ENCODE assay signal across 31 cellular contexts in genomic region chr7:16546921-16547505, GRCh38. TPM values are rescaled to one million over a fixed set of nuclear protein-coding genes. Genes with fewer than 3 reads are reported as not detected.
"Had no signal": no experiment of that assay in that cellular context is flagged by ENCODE, and none has a peak within 500 bp of the region (broad histone marks: within the 10 kb centered on the region; RNA-seq: fewer than 3 reads in every experiment).

No MANE protein-coding gene starts in this region.

- H3K4me1 Mint-ChIP-seq: memory B cell, nephron, neural progenitor cell had no signal

- ATAC-seq: esophagus mucosa, gastrocnemius medialis, psoas muscle, right cardiac atrium had no signal

- H3K4me2 ChIP-seq: neural progenitor cell had no signal

- H3K4me3 ChIP-seq: colonic mucosa, gastrocnemius medialis, lung, neural progenitor cell, psoas muscle, skin epidermis, spleen, thoracic aorta, tibial nerve had no signal

- H3K4me3 Mint-ChIP-seq: dendritic cell treated with granulocyte-macrophage colony-stimulating factor and Interleukin-4, amounts not matched to agents 40 ng/mL and 50 ng/mL, for 4 days; endodermal cell; memory B cell; nephron; neural progenitor cell had no signal

- H3K27me3 Mint-ChIP-seq: dendritic cell treated with granulocyte-macrophage colony-stimulating factor and Interleukin-4, amounts not matched to agents 40 ng/mL and 50 ng/mL, for 4 days had no signal

- H3K9me3 Mint-ChIP-seq: dendritic cell treated with granulocyte-macrophage colony-stimulating factor and Interleukin-4, amounts not matched to agents 40 ng/mL and 50 ng/mL, for 4 days; endodermal cell; memory B cell; nephron; neural progenitor cell had no signal

- H3K36me3 Mint-ChIP-seq: memory B cell, neural progenitor cell had no signal

- H3K27ac Mint-ChIP-seq: dendritic cell treated with granulocyte-macrophage colony-stimulating factor and Interleukin-4, amounts not matched to agents 40 ng/mL and 50 ng/mL, for 4 days; endodermal cell; memory B cell; nephron; neural progenitor cell had no signal

- H3K27me3 ChIP-seq: colonic mucosa, gastrocnemius medialis, neural progenitor cell, spleen, tibial nerve had no signal

- H3K36me3 ChIP-seq: colonic mucosa, gastrocnemius medialis, neural progenitor cell, spleen, thoracic aorta, tibial nerve had no signal

- FAIRE-seq: keratinocyte had no signal

- H3K27ac ChIP-seq: colonic mucosa, epithelial cell of prostate, gastrocnemius medialis, neural progenitor cell, psoas muscle, skin epidermis, spleen, thoracic aorta, tibial nerve had no signal

- H3K4me1 ChIP-seq: colonic mucosa, gastrocnemius medialis, neural progenitor cell, psoas muscle, spleen, tibial nerve had no signal

- H3K9ac ChIP-seq: neural progenitor cell had no signal

- DNase-seq: colonic mucosa; effector CD8-positive, alpha-beta T cell; endodermal cell; foreskin fibroblast; gastrocnemius medialis; head of caudate nucleus; nucleus accumbens; psoas muscle; right cardiac atrium; spleen; stimulated activated CD4-positive, alpha-beta T cell treated with anti-CD3 and anti-CD28 coated beads, Interleukin-4, amount 100 ng/mL, for 4 hours; stimulated activated naive CD4-positive, alpha-beta T cell; substantia nigra had no signal

- H3K9me3 ChIP-seq: colonic mucosa, gastrocnemius medialis, psoas muscle, spleen, thoracic aorta, tibial nerve had no signal

- H2AFZ ChIP-seq: neural progenitor cell had no signal

RNA-seq across cellular contexts. Expression of gene LRRC72, which starts 20.4 kb away (rescaled TPM):
- total RNA-seq: chondrocyte, colonic mucosa, endodermal cell, esophagus mucosa, gastrocnemius medialis, glomerular endothelial cell, liver, lung, mononuclear cell, osteocyte, psoas muscle, renal cortical epithelial cell, right cardiac atrium, spleen, thoracic aorta, tibial nerve, urinary bladder had no signal
- polyA plus RNA-seq: keratinocyte, liver, lung, psoas muscle, right cardiac atrium, spleen, urinary bladder had no signal
